Comparison of ENCODE assay signal across 14 cellular contexts in genomic region chr11:8201524-8202365, GRCh38. TPM values are rescaled to one million over a fixed set of nuclear protein-coding genes. Genes with fewer than 3 reads are reported as not detected.
DNase-seq lines count a peak whose midpoint lies in the region; ATAC-seq and TF ChIP-seq lines count a peak whose summit lies in the region.
"Had no signal": no experiment of that assay in that cellular context is flagged by ENCODE, and none has a peak within 500 bp of the region (broad histone marks: within the 10 kb centered on the region; RNA-seq: fewer than 3 reads in every experiment).

No MANE protein-coding gene starts in this region.

- 51 to 52% methylated on average over 4 of the region's 4 CpGs for WGBS in aorta, 2 donors

- peak; percentile 64 for ATAC-seq in GM19328 (IDR thresholded peaks at IDR 0.05; ENCODE audit: unreplicated experiment)
- ATAC-seq in HG03097 (IDR thresholded peaks at IDR 0.05; ENCODE audit: low FRiP score, unreplicated experiment): peak; percentile 57
- peak; percentile 43 for ATAC-seq in WTC11
- ATAC-seq in left colon: no peak
- no peak for ATAC-seq in aorta (ENCODE audit: low FRiP score)
- ATAC-seq: activated naive CD4-positive, alpha-beta T cell treated with anti-CD3 and anti-CD28 coated beads, Interleukin-2, amount 50 U/mL, for 72 hours had no signal

- no peak overlapping the region for H3K4me3 Mint-ChIP-seq in WTC11

- H3K27me3 ChIP-seq in aorta (ENCODE audit: control insufficient read depth in 1 of 2, insufficient read depth in 2 of 2, low read length in 1 of 2): no peaks in the 10 kb centered on the region

- no peaks in the 10 kb centered on the region for H3K4me1 ChIP-seq in aorta (ENCODE audit: control insufficient read depth in 1 of 2, insufficient read depth in 2 of 2, low read length in 2 of 2)
- H3K4me1 ChIP-seq: HAP-1 had no signal

- no peaks in the 10 kb centered on the region for H3K9me3 Mint-ChIP-seq in WTC11
- H3K9me3 Mint-ChIP-seq: activated naive CD4-positive, alpha-beta T cell treated with anti-CD3 and anti-CD28 coated beads, Interleukin-2, amount 50 U/mL, for 72 hours had no signal

- no peak overlapping the region for H3K27ac Mint-ChIP-seq in WTC11
- H3K27ac Mint-ChIP-seq: activated naive CD4-positive, alpha-beta T cell treated with anti-CD3 and anti-CD28 coated beads, Interleukin-2, amount 50 U/mL, for 72 hours had no signal

- no peaks in the 10 kb centered on the region for H3K36me3 ChIP-seq in aorta (ENCODE audit: control insufficient read depth in 1 of 2, insufficient read depth in 2 of 2, low read length in 1 of 2)
- H3K36me3 ChIP-seq: esophagus squamous epithelium, HAP-1, left ventricle myocardium inferior had no signal

- H3K4me3 ChIP-seq in aorta (ENCODE audit: low read length in 2 of 2): no peak overlapping the region
- H3K4me3 ChIP-seq: esophagus squamous epithelium, HAP-1, left ventricle myocardium inferior had no signal

- intact Hi-C loops in left colon (cut with DNase I, micrococcal nuclease) (no loop called here), aorta (cut with DNase I) (no loop called here)

- no peak overlapping the region for H3K27ac ChIP-seq in aorta (ENCODE audit: low read depth in 1 of 2, low read length in 2 of 2)
- H3K27ac ChIP-seq: esophagus squamous epithelium, left ventricle myocardium inferior had no signal

- DNase-seq in ELF-1 (ENCODE audit: low read depth, low spot score) (peak; percentile 46), WTC11 (ENCODE audit: low spot score) (no peak), left colon (no peak), aorta (no peak)
- DNase-seq in stimulated activated naive CD4-positive, alpha-beta T cell (lab: John Stamatoyannopoulos, UW): no peak
- DNase-seq in central memory CD4-positive, alpha-beta T cell: no peak
- DNase-seq: esophagus squamous epithelium, left ventricle myocardium inferior, NCI-H187 treated with DMSO at 0.1 percent for 48 hours, T1000 had no signal

- peaks cover 25% of the 10 kb centered on the region for H3K27me3 Mint-ChIP-seq in WTC11 (ENCODE audit: low read depth)

- TF ChIP-seq CTCF in WTC11 (IDR thresholded peaks at IDR 0.05): no peak

- CTCF ChIA-PET in WTC11 (lab: Charles Lee): interaction anchor here (0.7 to 2.4 kb wide), 8 partner anchors 9 to 164 kb away, joined by 3 to 19 read pairs (median 4); partner anchors contain the start of gene LMO1

- peaks cover 6% of the 10 kb centered on the region for H3K4me1 Mint-ChIP-seq in WTC11

- POLR2A ChIA-PET in WTC11 (lab: Charles Lee): no interaction called here

- H3K9me3 ChIP-seq in aorta (ENCODE audit: control insufficient read depth, low read length): no peaks in the 10 kb centered on the region
- H3K9me3 ChIP-seq: esophagus squamous epithelium, left ventricle myocardium inferior had no signal

- H3K36me3 Mint-ChIP-seq in WTC11: no peaks in the 10 kb centered on the region
- H3K36me3 Mint-ChIP-seq: activated naive CD4-positive, alpha-beta T cell treated with anti-CD3 and anti-CD28 coated beads, Interleukin-2, amount 50 U/mL, for 72 hours had no signal

TF ChIP-seq in WTC11, 78 proteins besides CTCF, POLR2A, EP300 and RAD21:
- TF ChIP-seq ARID4B (CRISPR knock-in tag; IDR thresholded peaks at IDR 0.05; ENCODE audit: borderline replicate concordance) (no peak), CREM (CRISPR knock-in tag; IDR thresholded peaks at IDR 0.05) (no peak), MYBL2 (CRISPR knock-in tag; IDR thresholded peaks at IDR 0.05) (no peak), IRF1 (CRISPR knock-in tag; IDR thresholded peaks at IDR 0.05) (no peak), ZBTB21 (CRISPR knock-in tag; IDR thresholded peaks at IDR 0.05; ENCODE audit: borderline replicate concordance) (no peak), RELA (CRISPR knock-in tag; IDR thresholded peaks at IDR 0.05; ENCODE audit: borderline replicate concordance) (no peak), FOXJ3 (CRISPR knock-in tag; IDR thresholded peaks at IDR 0.05; ENCODE audit: borderline replicate concordance) (no peak), ZSCAN18 (CRISPR knock-in tag; IDR thresholded peaks at IDR 0.05) (no peak)

RNA-seq across cellular contexts. Expression of gene RIC3, which starts 32.9 kb away (rescaled TPM):
- 15.0 to 17.6 TPM (median 15.7 TPM) in 3 replicates for total RNA-seq in WTC11 (2021)
- total RNA-seq in left colon: 1 to 10 TPM; 1.4 to 3.3 TPM
- 10 to 100 TPM in 1 of 2 donors, 1 to 10 TPM in 1; 7.8 to 13.1 TPM for total RNA-seq in aorta
- polyA plus RNA-seq in aorta: 1 to 10 TPM; 2.9 to 8.3 TPM

Comparison
In these comparisons a context has a peak if more than half of its experiments do, and no peak if none do; other contexts are left out.
1. ATAC-seq: peak in GM19328 (single experiment), HG03097 (single experiment) and WTC11 (single experiment); none in left colon (single experiment) and aorta (single experiment).